ENCODE assay signal across 8 cellular contexts in genomic region chr22:50191041-50191740, GRCh38. TPM values are rescaled to one million over a fixed set of nuclear protein-coding genes. Genes with fewer than 3 reads are reported as not detected.
DNase-seq lines count a peak whose midpoint lies in the region; ATAC-seq, FAIRE-seq and TF ChIP-seq lines count a peak whose summit lies in the region.

No MANE protein-coding gene starts in this region.

- TF ChIP-seq CTCF in AG10803 (conservative IDR thresholded peaks at IDR 0.05; ENCODE audit: low read length) (no peak), astrocyte (IDR thresholded peaks at IDR 0.05; ENCODE audit: insufficient read depth, low read depth, low read length) (no peak)

- no peak overlapping the region for H3K9ac ChIP-seq in astrocyte (ENCODE audit: low read length)

- H3K27ac Mint-ChIP-seq in T-helper 17 cell: peak overlapping the region; percentile 99
- H3K27ac Mint-ChIP-seq in astrocyte (ENCODE audit: unreplicated experiment): no peak overlapping the region
- peak overlapping the region; percentile 100 for H3K27ac Mint-ChIP-seq in memory B cell
- H3K27ac Mint-ChIP-seq in stimulated activated effector memory CD8-positive, alpha-beta T cell treated with anti-CD3 and anti-CD28 coated beads, Interleukin-12 subunit alpha, Interleukin-12 subunit beta, amount 100 ng/mL, for 72 hours: peak overlapping the region; percentile 96

- no peaks in the 10 kb centered on the region for H3K9me3 Mint-ChIP-seq in astrocyte (ENCODE audit: unreplicated experiment)
- H3K9me3 Mint-ChIP-seq in memory B cell: no peaks in the 10 kb centered on the region
- H3K9me3 Mint-ChIP-seq in stimulated activated effector memory CD8-positive, alpha-beta T cell treated with anti-CD3 and anti-CD28 coated beads, Interleukin-12 subunit alpha, Interleukin-12 subunit beta, amount 100 ng/mL, for 72 hours: no peaks in the 10 kb centered on the region

- DNase-seq in AG10803 (ENCODE audit: low read depth) (no peak), HAP-1 (ENCODE audit: low spot score in 2 of 2) (no peak), T-helper 17 cell (peak; percentile 54 to 76 (median 68)), astrocyte (ENCODE audit: low read depth) (no peak), memory B cell (ENCODE audit: low spot score in 2 of 2) (peak; percentile 84 to 88), epidermal melanocyte (ENCODE audit: insufficient read length, low spot score) (no peak)
- peak; percentile 47 to 77 for DNase-seq in stimulated activated effector memory CD8-positive, alpha-beta T cell treated with anti-CD3 and anti-CD28 coated beads, Interleukin-12 subunit alpha, Interleukin-12 subunit beta, amount 100 ng/mL, for 72 hours (ENCODE audit: low spot score in 2 of 2)

- H3K79me2 ChIP-seq in astrocyte (ENCODE audit: insufficient read depth, low read length): peaks cover 65% of the 10 kb centered on the region

- H3K27ac ChIP-seq in astrocyte (ENCODE audit: low read depth, low read length): no peak overlapping the region

- no peaks in the 10 kb centered on the region for H3K9me3 ChIP-seq in HAP-1
- no peaks in the 10 kb centered on the region for H3K9me3 ChIP-seq in T-helper 17 cell (ENCODE audit: control insufficient read depth, low read length, poor library complexity, severe bottlenecking)
- no peaks in the 10 kb centered on the region for H3K9me3 ChIP-seq in astrocyte (ENCODE audit: insufficient read depth, low read depth, low read length)

- in situ Hi-C loops in HAP-1 (cut with MboI; ENCODE audit: low sequenced_read_pairs): no loop called here

- no peaks in the 10 kb centered on the region for H3K27me3 Mint-ChIP-seq in T-helper 17 cell
- H3K27me3 Mint-ChIP-seq in astrocyte (ENCODE audit: low read depth, unreplicated experiment): no peaks in the 10 kb centered on the region
- no peaks in the 10 kb centered on the region for H3K27me3 Mint-ChIP-seq in memory B cell

- peaks cover 34% of the 10 kb centered on the region for H3K4me1 Mint-ChIP-seq in T-helper 17 cell
- peaks cover 8% of the 10 kb centered on the region for H3K4me1 Mint-ChIP-seq in astrocyte (ENCODE audit: low read depth, unreplicated experiment)
- peaks cover 30% of the 10 kb centered on the region for H3K4me1 Mint-ChIP-seq in memory B cell
- H3K4me1 Mint-ChIP-seq in stimulated activated effector memory CD8-positive, alpha-beta T cell treated with anti-CD3 and anti-CD28 coated beads, Interleukin-12 subunit alpha, Interleukin-12 subunit beta, amount 100 ng/mL, for 72 hours: peaks cover 43% of the 10 kb centered on the region

- H3K4me1 ChIP-seq in HAP-1 (peaks cover 19% of the 10 kb centered on the region), astrocyte (ENCODE audit: insufficient read depth, low read length) (peaks cover 21% of the 10 kb centered on the region)

- ATAC-seq in T-helper 17 cell (peak; percentile 72), memory B cell (ENCODE audit: low read depth) (peak; percentile 57), HG03521 (IDR thresholded peaks at IDR 0.05; ENCODE audit: unreplicated experiment) (no peak)
- ATAC-seq in stimulated activated effector memory CD8-positive, alpha-beta T cell treated with anti-CD3 and anti-CD28 coated beads, Interleukin-12 subunit alpha, Interleukin-12 subunit beta, amount 100 ng/mL, for 72 hours: peak; percentile 80

- H3K36me3 Mint-ChIP-seq in T-helper 17 cell (ENCODE audit: low read depth): peaks cover 3% of the 10 kb centered on the region
- peaks cover 3% of the 10 kb centered on the region for H3K36me3 Mint-ChIP-seq in astrocyte (ENCODE audit: low read depth, unreplicated experiment)
- peaks cover 4% of the 10 kb centered on the region for H3K36me3 Mint-ChIP-seq in memory B cell
- H3K36me3 Mint-ChIP-seq in stimulated activated effector memory CD8-positive, alpha-beta T cell treated with anti-CD3 and anti-CD28 coated beads, Interleukin-12 subunit alpha, Interleukin-12 subunit beta, amount 100 ng/mL, for 72 hours: peaks cover 69% of the 10 kb centered on the region

- peaks cover 64% of the 10 kb centered on the region for H4K20me1 ChIP-seq in astrocyte (ENCODE audit: insufficient read depth, low read length)

- peaks cover 53% of the 10 kb centered on the region for H3K36me3 ChIP-seq in HAP-1 (replicated peaks)
- H3K36me3 ChIP-seq in astrocyte (ENCODE audit: insufficient read depth, low read length): no peaks in the 10 kb centered on the region

- peak overlapping the region; percentile 69 for H3K4me2 ChIP-seq in astrocyte (ENCODE audit: low read length)

- no peak overlapping the region for H2AFZ ChIP-seq in astrocyte (ENCODE audit: low read depth, low read length)

- H3K4me3 ChIP-seq in AG10803 (ENCODE audit: low read length) (peak overlapping the region; percentile 56), HAP-1 (peak overlapping the region; percentile 26), astrocyte (ENCODE audit: insufficient read depth, low read depth, low read length) (no peak overlapping the region)

- no peak for FAIRE-seq in astrocyte (lab: Jason Lieb, UNC)

- H3K4me3 Mint-ChIP-seq in T-helper 17 cell (peak overlapping the region; percentile 95), astrocyte (ENCODE audit: unreplicated experiment) (peak overlapping the region; percentile 54), memory B cell (peak overlapping the region; percentile 90)
- peak overlapping the region; percentile 87 for H3K4me3 Mint-ChIP-seq in stimulated activated effector memory CD8-positive, alpha-beta T cell treated with anti-CD3 and anti-CD28 coated beads, Interleukin-12 subunit alpha, Interleukin-12 subunit beta, amount 100 ng/mL, for 72 hours

- H3K27me3 ChIP-seq in HAP-1 (ENCODE audit: low read depth): no peaks in the 10 kb centered on the region
- no peaks in the 10 kb centered on the region for H3K27me3 ChIP-seq in astrocyte (ENCODE audit: insufficient read depth, low read length)

RNA-seq across cellular contexts. Expression of gene TRABD, which starts 5.5 kb away (rescaled TPM):
- 100 to 1,000 TPM; 141 to 158 TPM for total RNA-seq in T-helper 17 cell
- total RNA-seq in astrocyte: 34.0 and 35.7 TPM in 2 replicates

RNA-seq across cellular contexts. Expression of gene SELENOO, which starts 9.6 kb away (rescaled TPM):
- 10 to 100 TPM; 27.4 to 29.5 TPM for total RNA-seq in T-helper 17 cell
- total RNA-seq in astrocyte: 16.9 and 18.5 TPM in 2 replicates

RNA-seq across cellular contexts. Expression of gene PANX2, which starts 20.7 kb away (rescaled TPM):
- total RNA-seq in T-helper 17 cell (under 1 TPM in 1 of 2 donors, not detected in 1; 0.29 TPM), astrocyte (2.3 and 2.8 TPM in 2 replicates)

RNA-seq across cellular contexts. Expression of gene TUBGCP6, which starts 53.6 kb away (rescaled TPM):
- total RNA-seq in T-helper 17 cell (100 to 1,000 TPM; 110 to 122 TPM), astrocyte (25.4 and 26.3 TPM in 2 replicates)

RNA-seq across cellular contexts. Expression of gene HDAC10, which starts 59.9 kb away (rescaled TPM):
- 100 to 1,000 TPM in 1 of 2 donors, 10 to 100 TPM in 1; 95.5 to 105 TPM for total RNA-seq in T-helper 17 cell
- total RNA-seq in astrocyte: 36.8 and 46.5 TPM in 2 replicates

Comparison
In these comparisons a context has a peak if more than half of its experiments do, and no peak if none do; other contexts are left out.
1. DNase-seq: peak in T-helper 17 cell (3 of 3), memory B cell (2 of 2) and stimulated activated effector memory CD8-positive, alpha-beta T cell treated with anti-CD3 and anti-CD28 coated beads, Interleukin-12 subunit alpha, Interleukin-12 subunit beta, amount 100 ng/mL, for 72 hours (2 of 2); none in AG10803 (single experiment), HAP-1 (0 of 2), astrocyte (single experiment) and epidermal melanocyte (single experiment).
2. Peak in every context shown above with its lines, with median percentiles within 50 percentile points of each other: H3K4me3 Mint-ChIP-seq.